In genomic region chr1:205547932-205548827, GRCh38 we compare ENCODE assay signal across 1 cellular context.
TF ChIP-seq lines count a peak whose summit lies in the region.

No MANE protein-coding gene starts in this region.

TF ChIP-seq in WTC11, 78 proteins besides CTCF, POLR2A, EP300 and RAD21 (continued from another document):
- no peak for TF ChIP-seq FOXP4 (CRISPR knock-in tag; IDR thresholded peaks at IDR 0.05)
- TF ChIP-seq E2F1 (CRISPR knock-in tag; IDR thresholded peaks at IDR 0.05) = no peak
- no peak for TF ChIP-seq JAZF1 (CRISPR knock-in tag; IDR thresholded peaks at IDR 0.05)
- TF ChIP-seq HMGA2 (CRISPR knock-in tag; IDR thresholded peaks at IDR 0.05) = no peak
- TF ChIP-seq SOX15 (CRISPR knock-in tag; IDR thresholded peaks at IDR 0.05) = no peak
- no peak for TF ChIP-seq SMAD4 (CRISPR knock-in tag; IDR thresholded peaks at IDR 0.05)
- TF ChIP-seq GRHL2 (CRISPR knock-in tag; IDR thresholded peaks at IDR 0.05; ENCODE audit: insufficient replicate concordance, severe bottlenecking) = no peak
- no peak for TF ChIP-seq ZNF317 (CRISPR knock-in tag; IDR thresholded peaks at IDR 0.05; ENCODE audit: borderline replicate concordance, low read depth)
- TF ChIP-seq ZNF425 (CRISPR knock-in tag; conservative IDR thresholded peaks at IDR 0.05) = no peak
- TF ChIP-seq ZNF138 (CRISPR knock-in tag; conservative IDR thresholded peaks at IDR 0.05) = no peak
